Comparison of ENCODE assay signal across 17 cellular contexts in the genomic region with DNA sequence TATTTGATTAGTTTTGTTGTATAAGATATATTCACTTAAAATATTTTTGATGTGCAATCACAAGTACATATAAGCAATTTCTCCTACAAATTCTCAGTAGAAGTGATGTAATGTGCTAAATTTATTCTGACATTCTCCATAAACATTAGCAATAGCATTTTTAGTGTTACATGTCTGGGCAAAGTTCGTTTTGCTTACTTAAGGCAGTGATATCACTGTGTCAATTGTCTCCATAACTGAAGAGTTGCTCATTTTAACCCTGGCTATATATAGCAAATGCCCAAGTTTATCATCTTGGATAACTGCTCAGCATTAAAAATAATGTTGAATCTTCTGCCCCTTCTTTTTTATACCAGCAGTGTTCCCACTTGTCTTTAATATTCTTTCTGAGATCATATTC.
DNase-seq lines count a peak whose midpoint lies in the region; ATAC-seq, FAIRE-seq and TF ChIP-seq lines count a peak whose summit lies in the region.
"Had no signal": no experiment of that assay in that cellular context is flagged by ENCODE, and none has a peak within 500 bp of the region (broad histone marks: within the 10 kb centered on the region; RNA-seq: fewer than 3 reads in every experiment).

No MANE protein-coding gene starts in this region.

- H3K9me3 ChIP-seq in RWPE2 (ENCODE audit: severe bottlenecking) = no peaks in the 10 kb centered on the region
- no peaks in the 10 kb centered on the region for H3K9me3 ChIP-seq in GM12878 (replicated peaks; ENCODE audit: control insufficient read depth, insufficient read depth, low read length)
- no peaks in the 10 kb centered on the region for H3K9me3 ChIP-seq in gastrocnemius medialis
- H3K9me3 ChIP-seq: Caco-2 had no signal

- no peak overlapping the region for H3K4me3 Mint-ChIP-seq in osteocyte (ENCODE audit: unreplicated experiment)
- no peak overlapping the region for H3K4me3 Mint-ChIP-seq in activated T-cell treated with anti-CD3 and anti-CD28 coated beads, Interleukin-2, amount 50 U/mL, for 4 hours
- H3K4me3 Mint-ChIP-seq: CD4-positive, CD25-positive, alpha-beta regulatory T cell; GM23338 had no signal

- no peak for TF ChIP-seq CTCF in RWPE2 (IDR thresholded peaks at IDR 0.05; ENCODE audit: poor library complexity, severe bottlenecking)
- no peak for TF ChIP-seq CTCF in GM12878 (IDR thresholded peaks at IDR 0.05 in 2 of 3, conservative IDR thresholded peaks at IDR 0.05 in 1 of 3; ENCODE audit: control insufficient read depth in 2 of 3, extremely low read depth in 1 of 3, insufficient read depth in 1 of 3, low read depth in 3 of 3, low read length in 3 of 3)
- TF ChIP-seq CTCF in osteocyte (IDR thresholded peaks at IDR 0.05) = no peak
- TF ChIP-seq CTCF in gastrocnemius medialis (IDR thresholded peaks at IDR 0.05 in 4 of 5, conservative IDR thresholded peaks at IDR 0.05 in 1 of 5) = no peak

- H3K4me3 ChIP-seq in RWPE2 (ENCODE audit: severe bottlenecking) (no peak overlapping the region), GM12878 (no peak overlapping the region), gastrocnemius medialis (no peak overlapping the region)
- H3K4me3 ChIP-seq: GM23338 had no signal

- no peak overlapping the region for H3K27ac ChIP-seq in RWPE2 (ENCODE audit: poor library complexity, severe bottlenecking)
- H3K27ac ChIP-seq in GM12878 (ENCODE audit: control insufficient read depth, insufficient read depth) = no peak overlapping the region
- H3K27ac ChIP-seq in gastrocnemius medialis = no peak overlapping the region

- BruUV-seq in GM12878 (replicated peaks; lab: Mats Ljungman, UMichigan) = no TSS peak

- RAD21 ChIA-PET in GM12878 (lab: Charles Lee; ENCODE audit: unreplicated experiment) = no interaction called here

- no peak overlapping the region for H3K9ac ChIP-seq in GM12878 (ENCODE audit: control insufficient read depth, insufficient read depth, low read length)

- peaks cover 23% of the 10 kb centered on the region for H3K4me1 Mint-ChIP-seq in osteocyte (ENCODE audit: unreplicated experiment)
- H3K4me1 Mint-ChIP-seq in activated T-cell treated with anti-CD3 and anti-CD28 coated beads, Interleukin-2, amount 50 U/mL, for 4 hours (ENCODE audit: low read depth) = no peaks in the 10 kb centered on the region
- H3K4me1 Mint-ChIP-seq: CD4-positive, CD25-positive, alpha-beta regulatory T cell; GM23338 had no signal

- peak overlapping the region; percentile 78 for H3K27ac Mint-ChIP-seq in osteocyte (ENCODE audit: unreplicated experiment)
- H3K27ac Mint-ChIP-seq: CD4-positive, CD25-positive, alpha-beta regulatory T cell; GM23338 had no signal

- H3K27me3 ChIP-seq in RWPE2 (ENCODE audit: insufficient read depth, poor library complexity, severe bottlenecking) (no peaks in the 10 kb centered on the region), GM12878 (replicated peaks in 1 of 2; ENCODE audit: control insufficient read depth in 2 of 2, insufficient read depth in 2 of 2, low read length in 1 of 2) (no peaks in the 10 kb centered on the region), gastrocnemius medialis (no peaks in the 10 kb centered on the region)

- TF ChIP-seq EP300 in GM12878 (IDR thresholded peaks at IDR 0.05; ENCODE audit: borderline replicate concordance in 1 of 2, control insufficient read depth in 1 of 2, low read depth in 2 of 2, low read length in 2 of 2) = no peak

- H3K4me1 ChIP-seq in RWPE2 (ENCODE audit: insufficient read depth, poor library complexity, severe bottlenecking) (peaks cover 13% of the 10 kb centered on the region), GM12878 (ENCODE audit: control insufficient read depth, insufficient read depth, low read length) (no peaks in the 10 kb centered on the region), gastrocnemius medialis (no peaks in the 10 kb centered on the region)
- H3K4me1 ChIP-seq: Caco-2 had no signal

- peak; percentile 41 for FAIRE-seq in GM12878 (lab: Jason Lieb, UNC)

- H3K79me2 ChIP-seq in GM12878 (ENCODE audit: control insufficient read depth, insufficient read depth, low read length) = no peaks in the 10 kb centered on the region

- H3K36me3 ChIP-seq in RWPE2 (ENCODE audit: low read depth) = no peaks in the 10 kb centered on the region
- H3K36me3 ChIP-seq in GM12878 (ENCODE audit: control insufficient read depth in 2 of 2, insufficient read depth in 2 of 2, low read length in 1 of 2) = no peaks in the 10 kb centered on the region
- no peaks in the 10 kb centered on the region for H3K36me3 ChIP-seq in gastrocnemius medialis

- SMC1A ChIA-PET in GM12878 (lab: Charles Lee; ENCODE audit: uncharacterized antibody, unreplicated experiment) = interaction anchor here (0.9 to 1.5 kb wide), 3 partner anchors 18 to 219 kb away, joined by 3 to 6 read pairs (median 3); no protein-coding TSS in a partner anchor

- DNase-seq in RWPE2 (ENCODE audit: low spot score) (no peak), GM12878 (ENCODE audit: low read depth, low spot score) (no peak), glomerular visceral epithelial cell (ENCODE audit: extremely low spot score) (peak; percentile 6), osteocyte (ENCODE audit: extremely low spot score, unreplicated experiment) (no peak), gastrocnemius medialis (no peak), medulla oblongata (ENCODE audit: extremely low spot score) (no peak), T1000 (lab: John Stamatoyannopoulos, UW) (no peak)
- DNase-seq in activated T-cell treated with anti-CD3 and anti-CD28 coated beads, Interleukin-2, amount 50 U/mL, for 4 hours = no peak
- DNase-seq: Caco-2; CD4-positive, CD25-positive, alpha-beta regulatory T cell; DMS79; NCI-H1436 treated with DMSO at 0.1 percent for 48 hours; NCI-H2029 treated with DMSO at 0.1 percent for 48 hours; NCI-H510A treated with DMSO at 0.1 percent for 48 hours; NCI-H82; PC-3 had no signal

- no peaks in the 10 kb centered on the region for H3K9me3 Mint-ChIP-seq in osteocyte (ENCODE audit: unreplicated experiment)
- peaks cover 9% of the 10 kb centered on the region for H3K9me3 Mint-ChIP-seq in activated T-cell treated with anti-CD3 and anti-CD28 coated beads, Interleukin-2, amount 50 U/mL, for 4 hours

- ATAC-seq in RWPE2 (ENCODE audit: low read depth) = peak; percentile 93
- no peak for ATAC-seq in GM12878
- ATAC-seq in activated T-cell treated with anti-CD3 and anti-CD28 coated beads, Interleukin-2, amount 50 U/mL, for 4 hours = no peak
- ATAC-seq in gastrocnemius medialis = no peak
- ATAC-seq: GM23338, PC-3 had no signal

- no peak for TF ChIP-seq POLR2A in GM12878 (IDR thresholded peaks at IDR 0.05; ENCODE audit: low read depth, low read length)
- TF ChIP-seq POLR2A in gastrocnemius medialis (IDR thresholded peaks at IDR 0.05) = no peak

- no peaks in the 10 kb centered on the region for H4K20me1 ChIP-seq in GM12878 (ENCODE audit: control insufficient read depth, insufficient read depth)

- WGBS in GM12878 (ENCODE audit: insufficient coverage, insufficient replicate concordance, low lambda C conversion rate, missing lambda C conversion rate) = 0% methylated on average over 1 of the region's 1 CpG

- no peaks in the 10 kb centered on the region for H3K27me3 Mint-ChIP-seq in osteocyte (ENCODE audit: unreplicated experiment)
- H3K27me3 Mint-ChIP-seq in activated T-cell treated with anti-CD3 and anti-CD28 coated beads, Interleukin-2, amount 50 U/mL, for 4 hours (ENCODE audit: low read depth) = no peaks in the 10 kb centered on the region
- H3K27me3 Mint-ChIP-seq: CD4-positive, CD25-positive, alpha-beta regulatory T cell had no signal

- POLR2A ChIA-PET in GM12878 (lab: Charles Lee) = no interaction called here

- no peak for TF ChIP-seq RAD21 in GM12878 (IDR thresholded peaks at IDR 0.05; ENCODE audit: insufficient read depth, low read depth, low read length)

- in situ Hi-C loops in GM12878 (cut with MboI) = no loop called here
- in situ Hi-C loops in gastrocnemius medialis (cut with MboI; ENCODE audit: low sequenced_read_pairs in 4 of 4) = no loop called here

- no peak overlapping the region for H2AFZ ChIP-seq in GM12878 (ENCODE audit: control insufficient read depth, low read depth, low read length)
- H2AFZ ChIP-seq: GM23338 had no signal

- CTCF ChIA-PET in GM12878 (lab: Yijun Ruan, JAX) = no interaction called here

- no peak overlapping the region for H3K4me2 ChIP-seq in GM12878 (ENCODE audit: control insufficient read depth, insufficient read depth)
- H3K4me2 ChIP-seq: GM23338 had no signal

- H3K36me3 Mint-ChIP-seq in osteocyte (ENCODE audit: unreplicated experiment) = no peaks in the 10 kb centered on the region
- no peaks in the 10 kb centered on the region for H3K36me3 Mint-ChIP-seq in activated T-cell treated with anti-CD3 and anti-CD28 coated beads, Interleukin-2, amount 50 U/mL, for 4 hours (ENCODE audit: insufficient read depth)
- H3K36me3 Mint-ChIP-seq: CD4-positive, CD25-positive, alpha-beta regulatory T cell had no signal

- intact Hi-C loops in GM12878 (cut with micrococcal nuclease; ENCODE audit: unreplicated experiment) = no loop called here
- intact Hi-C loops in gastrocnemius medialis (cut with DNase I; ENCODE audit: low total_unique reads) = no loop called here

TF ChIP-seq in GM12878, 131 proteins besides CTCF, POLR2A, EP300 and RAD21 (continues in another document):
- TF ChIP-seq, protein P1, sequence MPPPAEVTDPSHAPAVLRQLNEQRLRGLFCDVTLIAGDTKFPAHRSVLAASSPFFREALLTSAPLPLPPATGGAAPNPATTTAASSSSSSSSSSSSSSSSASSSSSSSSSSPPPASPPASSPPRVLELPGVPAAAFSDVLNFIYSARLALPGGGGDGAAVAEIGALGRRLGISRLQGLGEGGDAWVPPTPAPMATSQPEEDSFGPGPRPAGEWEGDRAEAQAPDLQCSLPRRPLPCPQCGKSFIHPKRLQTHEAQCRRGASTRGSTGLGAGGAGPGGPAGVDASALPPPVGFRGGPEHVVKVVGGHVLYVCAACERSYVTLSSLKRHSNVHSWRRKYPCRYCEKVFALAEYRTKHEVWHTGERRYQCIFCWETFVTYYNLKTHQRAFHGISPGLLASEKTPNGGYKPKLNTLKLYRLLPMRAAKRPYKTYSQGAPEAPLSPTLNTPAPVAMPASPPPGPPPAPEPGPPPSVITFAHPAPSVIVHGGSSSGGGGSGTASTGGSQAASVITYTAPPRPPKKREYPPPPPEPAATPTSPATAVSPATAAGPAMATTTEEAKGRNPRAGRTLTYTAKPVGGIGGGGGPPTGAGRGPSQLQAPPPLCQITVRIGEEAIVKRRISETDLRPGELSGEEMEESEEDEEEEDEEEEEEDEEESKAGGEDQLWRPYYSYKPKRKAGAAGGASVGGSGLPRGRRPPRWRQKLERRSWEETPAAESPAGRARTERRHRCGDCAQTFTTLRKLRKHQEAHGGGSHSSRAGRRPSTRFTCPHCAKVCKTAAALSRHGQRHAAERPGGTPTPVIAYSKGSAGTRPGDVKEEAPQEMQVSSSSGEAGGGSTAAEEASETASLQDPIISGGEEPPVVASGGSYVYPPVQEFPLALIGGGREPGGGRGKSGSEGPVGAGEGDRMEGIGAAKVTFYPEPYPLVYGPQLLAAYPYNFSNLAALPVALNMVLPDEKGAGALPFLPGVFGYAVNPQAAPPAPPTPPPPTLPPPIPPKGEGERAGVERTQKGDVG (CRISPR knock-in tag; IDR thresholded peaks at IDR 0.05) = no peak
- no peak for TF ChIP-seq MYC (IDR thresholded peaks at IDR 0.05; ENCODE audit: insufficient read depth, insufficient read length, insufficient replicate concordance, low read length, severe bottlenecking)
- TF ChIP-seq ATF7 (IDR thresholded peaks at IDR 0.05; ENCODE audit: low read depth) = no peak
- TF ChIP-seq IKZF2 (IDR thresholded peaks at IDR 0.05) = no peak
- TF ChIP-seq BACH1 (IDR thresholded peaks at IDR 0.05; ENCODE audit: borderline replicate concordance) = no peak
